22 cellular contexts compared by ENCODE assay signal in genomic region chr12:30425445-30425844, GRCh38.
DNase-seq lines count a peak whose midpoint lies in the region; ATAC-seq, FAIRE-seq and TF ChIP-seq lines count a peak whose summit lies in the region.
"Had no signal": no experiment of that assay in that cellular context is flagged by ENCODE, and none has a peak within 500 bp of the region (broad histone marks: within the 10 kb centered on the region; RNA-seq: fewer than 3 reads in every experiment).

No MANE protein-coding gene starts in this region.

- peaks cover 15% of the 10 kb centered on the region for H3K27me3 Mint-ChIP-seq in Calu3 (ENCODE audit: unreplicated experiment)
- no peaks in the 10 kb centered on the region for H3K27me3 Mint-ChIP-seq in activated naive CD4-positive, alpha-beta T cell treated with anti-CD3 and anti-CD28 coated beads for 36 hours (ENCODE audit: low read depth)
- H3K27me3 Mint-ChIP-seq: CD4-positive, alpha-beta T cell; CD8-positive, alpha-beta memory T cell had no signal

- no peak overlapping the region for H3K4me3 Mint-ChIP-seq in Calu3 (ENCODE audit: low read depth, unreplicated experiment)
- H3K4me3 Mint-ChIP-seq in activated naive CD4-positive, alpha-beta T cell treated with anti-CD3 and anti-CD28 coated beads for 36 hours, result no peak overlapping the region
- H3K4me3 Mint-ChIP-seq: CD14-positive monocyte; CD4-positive, alpha-beta T cell; CD8-positive, alpha-beta memory T cell; H9; HFFc6 had no signal

- H3K79me2 ChIP-seq in K562 (ENCODE audit: control insufficient read depth, insufficient read depth, low read length), result no peaks in the 10 kb centered on the region

- H3K4me2 ChIP-seq in A549, result no peak overlapping the region
- no peak overlapping the region for H3K4me2 ChIP-seq in K562 (ENCODE audit: insufficient read depth, low read length)
- H3K4me2 ChIP-seq: BLaER1 treated with 17β-estradiol and CSF1 and Interleukin-3, amounts not matched to agents 10 nM and 100 nM had no signal

- no peak for TF ChIP-seq POLR2A in A549 (IDR thresholded peaks at IDR 0.05; ENCODE audit: low read length)
- no peak for TF ChIP-seq POLR2A in K562 (conservative IDR thresholded peaks at IDR 0.05)

- 0% methylated on average over 3 of the region's 3 CpGs for WGBS in A549 (ENCODE audit: missing lambda C conversion rate)
- 0% methylated on average over 3 of the region's 3 CpGs for WGBS in K562 (ENCODE audit: insufficient coverage, low coverage, missing lambda C conversion rate)

- H3K4me1 Mint-ChIP-seq in Calu3 (ENCODE audit: low read depth, unreplicated experiment), result no peaks in the 10 kb centered on the region
- no peaks in the 10 kb centered on the region for H3K4me1 Mint-ChIP-seq in activated naive CD4-positive, alpha-beta T cell treated with anti-CD3 and anti-CD28 coated beads for 36 hours (ENCODE audit: low read depth)
- H3K4me1 Mint-ChIP-seq: CD14-positive monocyte; CD8-positive, alpha-beta memory T cell; H9 had no signal

- CTCF ChIA-PET in A549 (lab: Yijun Ruan, JAX) (no interaction called here), K562 (lab: Yijun Ruan, JAX; ENCODE audit: low intra/inter-chr PET ratio) (no interaction called here), Calu3 (lab: Charles Lee) (no interaction called here)
- CTCF ChIA-PET in activated naive CD4-positive, alpha-beta T cell treated with anti-CD3 and anti-CD28 coated beads for 36 hours (lab: Charles Lee), result no interaction called here

- H3K9me3 ChIP-seq in A549 (no peaks in the 10 kb centered on the region), K562 (replicated peaks; ENCODE audit: control insufficient read depth, insufficient read depth, low read depth, low read length) (no peaks in the 10 kb centered on the region)
- H3K9me3 ChIP-seq: BE2C had no signal

- TF ChIP-seq EP300 in A549 (IDR thresholded peaks at IDR 0.05) (no peak), K562 (IDR thresholded peaks at IDR 0.05; ENCODE audit: low read length) (no peak)

- ATAC-seq in A549 (no peak), K562 (no peak)
- ATAC-seq: GM12878, HCT116 had no signal

- H3K4me3 ChIP-seq in A549, result no peak overlapping the region
- H3K4me3 ChIP-seq in K562, result no peak overlapping the region
- H3K4me3 ChIP-seq: BLaER1 treated with 17β-estradiol and CSF1 and Interleukin-3, amounts not matched to agents 10 nM and 100 nM; GM12878; GM23248 had no signal

- H3K9ac ChIP-seq in K562 (ENCODE audit: insufficient read depth in 1 of 2, low read depth in 2 of 2, low read length in 2 of 2), result no peak overlapping the region
- H3K9ac ChIP-seq: BLaER1 treated with 17β-estradiol and CSF1 and Interleukin-3, amounts not matched to agents 10 nM and 100 nM; GM23248 had no signal

- peaks cover 2% of the 10 kb centered on the region for H3K9me3 Mint-ChIP-seq in Calu3 (ENCODE audit: low read depth, unreplicated experiment)
- peaks cover 9% of the 10 kb centered on the region for H3K9me3 Mint-ChIP-seq in activated naive CD4-positive, alpha-beta T cell treated with anti-CD3 and anti-CD28 coated beads for 36 hours

- no TSS peak for BruUV-seq in K562 (replicated peaks; lab: Mats Ljungman, UMichigan)
- no TSS peak for BruUV-seq in Calu3 (replicated peaks; lab: Mats Ljungman, UMichigan)

- FAIRE-seq in A204.1 (lab: Jason Lieb, UNC), result peak; percentile 23
- no peak for FAIRE-seq in A549 (lab: Jason Lieb, UNC)
- no peak for FAIRE-seq in K562 (lab: Jason Lieb, UNC)
- FAIRE-seq: GM12878, GM19239 had no signal

- H3K27ac ChIP-seq in A549 (no peak overlapping the region), K562 (ENCODE audit: extremely low read depth, low read depth, low read length) (no peak overlapping the region)
- H3K27ac ChIP-seq: BLaER1 treated with 17β-estradiol and CSF1 and Interleukin-3, amounts not matched to agents 10 nM and 100 nM; GM23248 had no signal

- no peak overlapping the region for H2AFZ ChIP-seq in K562 (ENCODE audit: low read depth, low read length)
- H2AFZ ChIP-seq: GM23248 had no signal

- in situ Hi-C loops in K562 (cut with MboI), result no loop called here

- no peaks in the 10 kb centered on the region for H3K9me1 ChIP-seq in K562 (ENCODE audit: control insufficient read depth, insufficient read depth, low read length)

- no peak for DNase-seq in A549 (ENCODE audit: low read depth in 1 of 2, low spot score in 1 of 2)
- no peak for DNase-seq in K562 (ENCODE audit: extremely low read depth in 1 of 4, low spot score in 3 of 4)
- no peak for DNase-seq in ecto neural progenitor cell (ENCODE audit: low spot score)
- no peak for DNase-seq in Calu3
- no peak for DNase-seq in activated naive CD4-positive, alpha-beta T cell treated with anti-CD3 and anti-CD28 coated beads for 36 hours
- DNase-seq: ACHN; AML-193; BE2C; CD4-positive, alpha-beta T cell; CD8-positive, alpha-beta memory T cell; DMS79; EL; GDM1; GM23248; H9; HFFc6 had no signal

- TF ChIP-seq RAD21 in A549 (conservative IDR thresholded peaks at IDR 0.05 in 1 of 2, IDR thresholded peaks at IDR 0.05 in 1 of 2) (no peak), K562 (CRISPR knock-in tag; conservative IDR thresholded peaks at IDR 0.05 in 1 of 2, IDR thresholded peaks at IDR 0.05 in 1 of 2) (no peak)

- TF ChIP-seq CTCF in A549 (IDR thresholded peaks at IDR 0.05) (no peak), K562 (IDR thresholded peaks at IDR 0.05 in 2 of 3, conservative IDR thresholded peaks at IDR 0.05 in 1 of 3; ENCODE audit: insufficient read depth in 2 of 3, low read depth in 1 of 3, low read length in 3 of 3) (no peak), Calu3 (IDR thresholded peaks at IDR 0.05; ENCODE audit: unreplicated experiment) (no peak)

- no peaks in the 10 kb centered on the region for H3K36me3 ChIP-seq in K562 (ENCODE audit: control insufficient read depth, insufficient read depth, low read length)
- H3K36me3 ChIP-seq: BE2C; BLaER1 treated with 17β-estradiol and CSF1 and Interleukin-3, amounts not matched to agents 10 nM and 100 nM had no signal

- no peaks in the 10 kb centered on the region for H4K20me1 ChIP-seq in K562 (replicated peaks; ENCODE audit: control insufficient read depth, insufficient read depth, low read length)
- H4K20me1 ChIP-seq: BLaER1 treated with 17β-estradiol and CSF1 and Interleukin-3, amounts not matched to agents 10 nM and 100 nM had no signal

- intact Hi-C loops in K562 (cut with micrococcal nuclease), result no loop called here
- intact Hi-C loops in Calu3 (cut with micrococcal nuclease; ENCODE audit: unreplicated experiment), result no loop called here
- intact Hi-C loops in activated naive CD4-positive, alpha-beta T cell treated with anti-CD3 and anti-CD28 coated beads for 36 hours (cut with micrococcal nuclease), result no loop called here

- no peak overlapping the region for H3K27ac Mint-ChIP-seq in Calu3 (ENCODE audit: unreplicated experiment)
- H3K27ac Mint-ChIP-seq in activated naive CD4-positive, alpha-beta T cell treated with anti-CD3 and anti-CD28 coated beads for 36 hours, result no peak overlapping the region
- H3K27ac Mint-ChIP-seq: CD14-positive monocyte; CD4-positive, alpha-beta T cell; CD8-positive, alpha-beta memory T cell; H9; HFFc6 had no signal

- no peaks in the 10 kb centered on the region for H3K36me3 Mint-ChIP-seq in Calu3 (ENCODE audit: insufficient read depth, unreplicated experiment)
- H3K36me3 Mint-ChIP-seq in activated naive CD4-positive, alpha-beta T cell treated with anti-CD3 and anti-CD28 coated beads for 36 hours (ENCODE audit: low read depth), result no peaks in the 10 kb centered on the region
- H3K36me3 Mint-ChIP-seq: CD14-positive monocyte; CD8-positive, alpha-beta memory T cell had no signal

- no peaks in the 10 kb centered on the region for H3K4me1 ChIP-seq in A549
- no peaks in the 10 kb centered on the region for H3K4me1 ChIP-seq in K562 (replicated peaks in 1 of 2; ENCODE audit: control insufficient read depth in 2 of 2, insufficient read depth in 2 of 2, low read length in 2 of 2)
- H3K4me1 ChIP-seq: BE2C had no signal

- POLR2A ChIA-PET in A549 (lab: Yijun Ruan, JAX) (no interaction called here), K562 (lab: Yijun Ruan, JAX) (no interaction called here)

- no peaks in the 10 kb centered on the region for H3K27me3 ChIP-seq in K562 (ENCODE audit: control insufficient read depth in 2 of 2, insufficient read depth in 2 of 2, low read length in 2 of 2)
- H3K27me3 ChIP-seq: BE2C; BLaER1 treated with 17β-estradiol and CSF1 and Interleukin-3, amounts not matched to agents 10 nM and 100 nM had no signal

TF ChIP-seq in A549, 52 proteins besides CTCF, POLR2A, EP300 and RAD21:
- TF ChIP-seq ESRRA (IDR thresholded peaks at IDR 0.05; ENCODE audit: borderline replicate concordance, low read length) (no peak), MAFK (IDR thresholded peaks at IDR 0.05; ENCODE audit: partially characterized antibody) (peak; percentile 6)

TF ChIP-seq in K562, 482 proteins besides CTCF, POLR2A, EP300 and RAD21:
- TF ChIP-seq NFIX (CRISPR knock-in tag; IDR thresholded peaks at IDR 0.05; ENCODE audit: low read depth), result no peak
- TF ChIP-seq ILK (tag; IDR thresholded peaks at IDR 0.05; ENCODE audit: borderline replicate concordance, low read depth), result no peak
- TF ChIP-seq ZNF316 (IDR thresholded peaks at IDR 0.05), result 0 out of 2 replicates have a peak, but pooled peaks have one; percentile 4
